In the genomic region with DNA sequence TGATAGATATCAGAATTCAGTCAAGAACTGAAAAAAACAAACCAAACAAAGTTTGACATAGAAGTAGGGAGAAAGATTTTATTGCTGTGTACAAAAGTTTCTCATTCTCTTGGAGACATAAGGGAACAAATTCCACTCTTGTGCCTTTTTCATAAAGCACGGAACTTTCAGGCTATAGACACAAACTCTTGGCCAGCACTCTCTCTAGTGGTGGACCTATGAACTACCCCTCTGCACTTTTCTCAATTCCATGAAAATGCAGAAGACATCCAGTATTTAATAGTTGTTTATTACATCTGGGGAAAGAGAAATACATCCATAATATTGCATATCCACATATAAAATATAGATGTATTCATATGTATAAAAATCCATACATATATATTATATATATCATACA, we compare ENCODE assay signal across 8 cellular contexts.
DNase-seq lines count a peak whose midpoint lies in the region; ATAC-seq and TF ChIP-seq lines count a peak whose summit lies in the region.

No MANE protein-coding gene starts in this region.

- H3K9me2 ChIP-seq in HCT116 (ENCODE audit: insufficient read depth): no peaks in the 10 kb centered on the region

- H3K27me3 ChIP-seq in HCT116 (ENCODE audit: insufficient read depth, low read length) (no peaks in the 10 kb centered on the region), RWPE2 (ENCODE audit: insufficient read depth, poor library complexity, severe bottlenecking) (no peaks in the 10 kb centered on the region), testis (no peaks in the 10 kb centered on the region)

- H3K27ac Mint-ChIP-seq in glutamatergic neuron (ENCODE audit: unreplicated experiment): no peak overlapping the region

- peak overlapping the region; percentile 45 for H3K27ac ChIP-seq in HCT116 (ENCODE audit: low read depth, low read length)
- no peak overlapping the region for H3K27ac ChIP-seq in RWPE2 (ENCODE audit: poor library complexity, severe bottlenecking)
- H3K27ac ChIP-seq in testis: no peak overlapping the region

- H3K4me1 ChIP-seq in HCT116 (ENCODE audit: control insufficient read depth in 1 of 2, insufficient read depth in 2 of 2, low read length in 2 of 2) (peaks cover 5 to 47% of the 10 kb centered on the region in 2 experiments; a peak in 3 of 4 replicates), RWPE2 (ENCODE audit: insufficient read depth, poor library complexity, severe bottlenecking) (peaks cover 11% of the 10 kb centered on the region), testis (no peaks in the 10 kb centered on the region)

- POLR2A ChIA-PET in HCT116 (lab: Charles Lee): interaction anchor here (1.2 to 1.3 kb wide), 3 partner anchors 85 to 291 kb away, joined by 3 to 9 read pairs (median 4); a partner anchor contains a TSS

- H3K79me2 ChIP-seq in HCT116 (ENCODE audit: insufficient read depth, low read length): peaks cover 7% of the 10 kb centered on the region; the same call in 1 of the 2 replicates

- H3K4me3 ChIP-seq in HCT116 (replicated peaks in 1 of 2; ENCODE audit: low read depth in 1 of 2, low read length in 2 of 2) (no peak overlapping the region), RWPE2 (ENCODE audit: severe bottlenecking) (no peak overlapping the region), testis (no peak overlapping the region)

- H4K20me1 ChIP-seq in HCT116 (ENCODE audit: insufficient read depth): no peaks in the 10 kb centered on the region

- DNase-seq in D341Med (ENCODE audit: low spot score) (peak; percentile 22), HCT116 (ENCODE audit: low read depth, low spot score) (no peak), RWPE2 (ENCODE audit: low spot score) (no peak), glutamatergic neuron (no peak), testis (peak; percentile 30)

- peak; percentile 92 for TF ChIP-seq RAD21 in HCT116 (IDR thresholded peaks at IDR 0.05; ENCODE audit: low read depth)

- H3K36me3 ChIP-seq in HCT116 (ENCODE audit: control insufficient read depth in 1 of 2, insufficient read depth in 2 of 2, low read length in 2 of 2): peaks cover 0 to 37% of the 10 kb centered on the region in 2 experiments; a peak in 2 of 4 replicates
- H3K36me3 ChIP-seq in RWPE2 (ENCODE audit: low read depth): no peaks in the 10 kb centered on the region
- H3K36me3 ChIP-seq in testis (ENCODE audit: low read depth, missing control alignments): no peaks in the 10 kb centered on the region

- H3K4me3 Mint-ChIP-seq in glutamatergic neuron (ENCODE audit: unreplicated experiment): no peak overlapping the region

- BruUV-seq in HCT116 (replicated peaks; lab: Mats Ljungman, UMichigan): no TSS peak

- CTCF ChIA-PET in HCT116 (lab: Charles Lee): interaction anchor here (1.2 kb wide), 1 partner anchor 8 kb away, joined by 3 read pairs; no protein-coding TSS in a partner anchor

- H3K9ac ChIP-seq in HCT116 (ENCODE audit: low read length): peak overlapping the region; percentile 23; the same call in 1 of the 2 replicates

- H2AFZ ChIP-seq in HCT116 (ENCODE audit: low read depth, low read length, poor library complexity, severe bottlenecking): peak overlapping the region; percentile 79

- peak; percentile 48 to 77 (median 74); a peak in 5 of 6 replicates for TF ChIP-seq CTCF in HCT116 (IDR thresholded peaks at IDR 0.05 in 2 of 3, conservative IDR thresholded peaks at IDR 0.05 in 1 of 3; ENCODE audit: borderline replicate concordance in 1 of 3, insufficient read depth in 1 of 3, low read depth in 2 of 3, low read length in 2 of 3)
- TF ChIP-seq CTCF in RWPE2 (IDR thresholded peaks at IDR 0.05; ENCODE audit: poor library complexity, severe bottlenecking): peak; percentile 82
- peak; percentile 75 for TF ChIP-seq CTCF in glutamatergic neuron (IDR thresholded peaks at IDR 0.05; ENCODE audit: partially characterized antibody, unreplicated experiment)
- TF ChIP-seq CTCF in testis (IDR thresholded peaks at IDR 0.05): peak; percentile 53 to 75 (median 71)

- intact Hi-C loops in HCT116 (cut with micrococcal nuclease): loop anchor here (2.0 to 5.0 kb wide), 3 partner anchors 93 to 1137 kb away; no protein-coding TSS in a partner anchor
- intact Hi-C loops in testis (cut with DNase I; ENCODE audit: low total_unique reads): no loop called here

- ATAC-seq in HCT116 (peak; percentile 82), RWPE2 (ENCODE audit: low read depth) (peak; percentile 61; the same call in 2 of the 3 replicates), HG03159 (IDR thresholded peaks at IDR 0.05; ENCODE audit: unreplicated experiment) (no peak), HG02852 (IDR thresholded peaks at IDR 0.05; ENCODE audit: unreplicated experiment) (no peak), HG03196 (IDR thresholded peaks at IDR 0.05; ENCODE audit: unreplicated experiment) (no peak)

- peaks cover 3% of the 10 kb centered on the region for H3K9me3 Mint-ChIP-seq in glutamatergic neuron (ENCODE audit: unreplicated experiment)

- H3K4me1 Mint-ChIP-seq in glutamatergic neuron (ENCODE audit: low read depth, unreplicated experiment): no peaks in the 10 kb centered on the region

- peak overlapping the region; percentile 17; the same call in 1 of the 2 replicates for H3K4me2 ChIP-seq in HCT116 (ENCODE audit: low read length)

- no peaks in the 10 kb centered on the region for H3K36me3 Mint-ChIP-seq in glutamatergic neuron (ENCODE audit: unreplicated experiment)

- 13 to 31% methylated on average over 1 of the region's 1 CpG for WGBS in testis, 2 donors

- no peaks in the 10 kb centered on the region for H3K27me3 Mint-ChIP-seq in glutamatergic neuron (ENCODE audit: unreplicated experiment)

- H3K9me3 ChIP-seq in HCT116 (ENCODE audit: control insufficient read depth in 1 of 2, insufficient read depth in 1 of 2, low read depth in 1 of 2, low read length in 2 of 2) (peaks cover 0 to 6% of the 10 kb centered on the region in 2 experiments; a peak in 1 of 4 replicates), RWPE2 (ENCODE audit: severe bottlenecking) (no peaks in the 10 kb centered on the region), testis (no peaks in the 10 kb centered on the region)

- RAD21 ChIA-PET in HCT116 (lab: Charles Lee; ENCODE audit: low non-redundant PET in 1 of 2, low total read pairs in 2 of 2, uncharacterized antibody in 2 of 2, unreplicated experiment in 2 of 2): no interaction called here

- TF ChIP-seq POLR2A in HCT116 (IDR thresholded peaks at IDR 0.05; ENCODE audit: borderline replicate concordance, extremely low read depth, insufficient read depth, insufficient read length) (no peak), testis (IDR thresholded peaks at IDR 0.05) (no peak)

TF ChIP-seq in HCT116, 20 proteins besides CTCF, POLR2A, EP300 and RAD21:
- no peak for TF ChIP-seq YY1 (IDR thresholded peaks at IDR 0.05; ENCODE audit: extremely low read depth, insufficient replicate concordance, low read depth, low read length)
- no peak for TF ChIP-seq ZNF274 (IDR thresholded peaks at IDR 0.05; ENCODE audit: low read depth, low read length)
- 0 out of 2 replicates have a peak, but pooled peaks have one; percentile 15 for TF ChIP-seq EGR1 (IDR thresholded peaks at IDR 0.05; ENCODE audit: low read depth)
- no peak for TF ChIP-seq FOSL1 (IDR thresholded peaks at IDR 0.05; ENCODE audit: low read depth)
- no peak for TF ChIP-seq POLR2AphosphoS5 (IDR thresholded peaks at IDR 0.05; ENCODE audit: low read depth, low read length)
- no peak for TF ChIP-seq ELF1 (IDR thresholded peaks at IDR 0.05; ENCODE audit: borderline replicate concordance, low read depth)
- TF ChIP-seq, protein P1, sequence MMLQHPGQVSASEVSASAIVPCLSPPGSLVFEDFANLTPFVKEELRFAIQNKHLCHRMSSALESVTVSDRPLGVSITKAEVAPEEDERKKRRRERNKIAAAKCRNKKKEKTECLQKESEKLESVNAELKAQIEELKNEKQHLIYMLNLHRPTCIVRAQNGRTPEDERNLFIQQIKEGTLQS (IDR thresholded peaks at IDR 0.05): no peak
- TF ChIP-seq, protein P2, sequence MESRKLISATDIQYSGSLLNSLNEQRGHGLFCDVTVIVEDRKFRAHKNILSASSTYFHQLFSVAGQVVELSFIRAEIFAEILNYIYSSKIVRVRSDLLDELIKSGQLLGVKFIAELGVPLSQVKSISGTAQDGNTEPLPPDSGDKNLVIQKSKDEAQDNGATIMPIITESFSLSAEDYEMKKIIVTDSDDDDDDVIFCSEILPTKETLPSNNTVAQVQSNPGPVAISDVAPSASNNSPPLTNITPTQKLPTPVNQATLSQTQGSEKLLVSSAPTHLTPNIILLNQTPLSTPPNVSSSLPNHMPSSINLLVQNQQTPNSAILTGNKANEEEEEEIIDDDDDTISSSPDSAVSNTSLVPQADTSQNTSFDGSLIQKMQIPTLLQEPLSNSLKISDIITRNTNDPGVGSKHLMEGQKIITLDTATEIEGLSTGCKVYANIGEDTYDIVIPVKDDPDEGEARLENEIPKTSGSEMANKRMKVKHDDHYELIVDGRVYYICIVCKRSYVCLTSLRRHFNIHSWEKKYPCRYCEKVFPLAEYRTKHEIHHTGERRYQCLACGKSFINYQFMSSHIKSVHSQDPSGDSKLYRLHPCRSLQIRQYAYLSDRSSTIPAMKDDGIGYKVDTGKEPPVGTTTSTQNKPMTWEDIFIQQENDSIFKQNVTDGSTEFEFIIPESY (IDR thresholded peaks at IDR 0.05; ENCODE audit: extremely low read depth, insufficient replicate concordance, low read length): no peak
- TF ChIP-seq CBX3 (IDR thresholded peaks at IDR 0.05; ENCODE audit: low read depth): peak; percentile 63; the same call in 1 of the 2 replicates
- no peak for TF ChIP-seq CEBPB (IDR thresholded peaks at IDR 0.05; ENCODE audit: low read depth)
- TF ChIP-seq EZH2 (IDR thresholded peaks at IDR 0.05): no peak
- no peak for TF ChIP-seq SRF (IDR thresholded peaks at IDR 0.05; ENCODE audit: low read depth)

Comparison
In these comparisons a context has a peak if more than half of its experiments do, and no peak if none do; other contexts are left out.
1. DNase-seq: peak in D341Med (single experiment) and testis (single experiment); none in HCT116 (single experiment), RWPE2 (single experiment) and glutamatergic neuron (single experiment).
2. ATAC-seq: peak in HCT116 (single experiment) and RWPE2 (single experiment); none in HG03159 (single experiment), HG02852 (single experiment) and HG03196 (single experiment).
3. Peak in every context shown above with its lines, with median percentiles within 50 percentile points of each other: CTCF ChIP-seq.